In the genomic region with DNA sequence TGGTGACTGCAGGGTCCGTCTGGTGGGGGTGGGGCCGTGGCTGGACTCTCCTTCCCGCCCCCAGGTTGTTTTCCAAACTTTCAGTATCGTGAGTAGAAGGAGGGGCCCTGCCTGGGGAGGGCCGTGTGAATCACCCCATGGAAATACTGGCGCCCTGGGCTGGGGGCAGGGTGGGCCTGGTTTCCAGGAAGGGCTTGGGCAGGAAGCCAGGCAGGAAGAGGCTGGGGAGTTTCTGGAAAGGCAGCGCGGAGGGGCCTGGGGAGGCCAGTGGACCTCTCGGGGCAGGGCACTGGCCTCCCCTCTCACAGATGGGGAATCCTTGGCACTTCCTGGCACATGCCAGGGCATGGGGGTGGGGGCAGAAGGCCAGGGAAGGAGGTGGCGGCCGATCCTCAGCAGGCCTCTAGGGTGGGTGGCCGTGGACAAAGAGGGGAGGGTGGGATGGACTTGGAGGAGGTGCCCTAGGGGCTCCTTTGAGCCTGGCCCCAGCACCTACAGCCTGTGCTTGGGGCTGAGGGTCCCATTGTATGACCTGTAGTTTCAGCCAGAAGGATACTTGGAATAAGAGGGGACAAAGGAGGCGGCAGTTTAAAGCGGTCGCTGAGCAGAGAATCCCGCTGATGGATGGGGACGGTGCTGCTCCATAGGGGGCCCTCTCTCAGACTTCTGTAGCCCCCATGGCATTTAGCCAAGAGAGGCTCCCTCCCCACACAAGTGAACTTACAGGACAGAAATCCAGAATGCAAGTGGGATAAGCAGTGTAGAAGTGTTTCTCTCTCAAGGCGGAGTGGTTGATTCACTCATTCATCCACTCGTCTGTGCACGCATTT, we compare ENCODE assay signal across 10 cellular contexts. TPM values are rescaled to one million over a fixed set of nuclear protein-coding genes. Genes with fewer than 3 reads are reported as not detected.
DNase-seq lines count a peak whose midpoint lies in the region; ATAC-seq lines count a peak whose summit lies in the region.
"Had no signal": no experiment of that assay in that cellular context is flagged by ENCODE, and none has a peak within 500 bp of the region (broad histone marks: within the 10 kb centered on the region; RNA-seq: fewer than 3 reads in every experiment).

No MANE protein-coding gene starts in this region.

- H3K9me2 ChIP-seq in GM23248 (ENCODE audit: insufficient read depth), result no peaks in the 10 kb centered on the region

- H3F3A ChIP-seq in GM23248 (ENCODE audit: insufficient read depth), result peaks cover 20% of the 10 kb centered on the region

- intact Hi-C loops in left ventricle myocardium superior (cut with micrococcal nuclease), result no loop called here
- intact Hi-C loops in sciatic nerve (cut with DNase I), result no loop called here

- in situ Hi-C loops in GM23248 (cut with MboI), result no loop called here
- in situ Hi-C loops in ACHN (cut with HindIII; ENCODE audit: low pct_ligation_motif_present, low pct_unique_long_range_greater_than_20kb, low sequenced_read_pairs), result no loop called here

- H3K9me3 ChIP-seq in GM23248 (ENCODE audit: low read depth), result no peaks in the 10 kb centered on the region

- H3K4me1 ChIP-seq in GM23248 (ENCODE audit: insufficient read depth), result peaks cover 34% of the 10 kb centered on the region

- peak; percentile 86 for DNase-seq in GM23248
- peak; percentile 92 for DNase-seq in astrocyte of the hippocampus (ENCODE audit: low read depth, low spot score)
- peak; percentile 73 for DNase-seq in left ventricle myocardium superior
- DNase-seq in sciatic nerve (ENCODE audit: low spot score), result peak; percentile 72
- no peak for DNase-seq in ACHN
- DNase-seq in NCI-H1694 (lab: John Stamatoyannopoulos, UW), result no peak
- DNase-seq: NCI-H1694 treated with DMSO at 0.1 percent for 48 hours, nephron progenitor cell had no signal

- peak overlapping the region; percentile 40 for H3K9ac ChIP-seq in GM23248

- peak overlapping the region; percentile 72 for H2AFZ ChIP-seq in GM23248

- ATAC-seq in left ventricle myocardium superior, result peak; percentile 83
- ATAC-seq in sciatic nerve, result peak; percentile 45
- no peak for ATAC-seq in GM21737 (IDR thresholded peaks at IDR 0.05; ENCODE audit: unreplicated experiment)
- ATAC-seq in HG03139 (IDR thresholded peaks at IDR 0.05; ENCODE audit: unreplicated experiment), result no peak

- H3K27me3 ChIP-seq in GM23248 (replicated peaks; ENCODE audit: insufficient read depth), result no peaks in the 10 kb centered on the region

- no peaks in the 10 kb centered on the region for H3K79me2 ChIP-seq in GM23248 (ENCODE audit: insufficient read depth)

- peak overlapping the region; percentile 58 for H3K27ac ChIP-seq in GM23248

- H3K4me3 ChIP-seq in GM23248, result peak overlapping the region; percentile 11; the same call in 1 of the 2 replicates

- no peaks in the 10 kb centered on the region for H3K36me3 ChIP-seq in GM23248 (ENCODE audit: low read depth)

- H3K4me2 ChIP-seq in GM23248 (ENCODE audit: unreplicated experiment), result peak overlapping the region; percentile 63

- no peaks in the 10 kb centered on the region for H4K20me1 ChIP-seq in GM23248 (ENCODE audit: insufficient read depth)

- 42 to 47% methylated on average over 16 to 20 of the region's 20 CpGs for WGBS in GM23248 (ENCODE audit: low coverage in 1 of 2, low lambda C conversion rate in 2 of 2, missing lambda C conversion rate in 2 of 2), 2 experiments

RNA-seq across cellular contexts. Expression of a gene that starts 56.5 kb away (rescaled TPM):
- 23.8 and 28.6 TPM in 2 replicates for total RNA-seq in GM23248 (2014; rRNA removed; shearing (Covaris generic))
- 33.3 and 34.0 TPM in 2 replicates for polyA plus RNA-seq in GM23248 (2016; fragmentation: Nextera tagmentation; extraction: Ambion mirVana)
- total RNA-seq in left ventricle myocardium superior (8.0 TPM), sciatic nerve (23.5 TPM)

Comparison
In these comparisons a context has a peak if more than half of its experiments do, and no peak if none do; other contexts are left out.
1. DNase-seq: peak in GM23248 (single experiment), astrocyte of the hippocampus (single experiment), left ventricle myocardium superior (single experiment) and sciatic nerve (single experiment); none in ACHN (single experiment) and NCI-H1694 (single experiment).
2. ATAC-seq: peak in left ventricle myocardium superior (single experiment) and sciatic nerve (single experiment); none in GM21737 (single experiment) and HG03139 (single experiment).